Comparison of ENCODE assay signal across 1 cellular context in genomic region chr11:73748300-73748699, GRCh38.
A peak's percentile ranks its signal among the peaks of the same experiment; 100 is the strongest.
TF ChIP-seq lines count a peak whose summit lies in the region.

No MANE protein-coding gene starts in this region.

TF ChIP-seq in HepG2, 621 proteins besides CTCF, POLR2A, EP300 and RAD21 (continued from another document and continues in another):
- TF ChIP-seq PAXIP1 (CRISPR knock-in tag; conservative IDR thresholded peaks at IDR 0.05) (peak; percentile 71), ZNF660 (CRISPR knock-in tag; IDR thresholded peaks at IDR 0.05; ENCODE audit: borderline replicate concordance, low read depth) (no peak), TIGD3 (CRISPR knock-in tag; IDR thresholded peaks at IDR 0.05; ENCODE audit: borderline replicate concordance) (no peak), FOXA3 (CRISPR knock-in tag; IDR thresholded peaks at IDR 0.05) (0 out of 2 replicates have a peak, but pooled peaks have one; percentile 27), RNF2 (conservative IDR thresholded peaks at IDR 0.05; ENCODE audit: low read depth) (no peak), GATAD2A (CRISPR knock-in tag; IDR thresholded peaks at IDR 0.05) (0 out of 2 replicates have a peak, but pooled peaks have one; percentile 7), ZBTB10 (CRISPR knock-in tag; IDR thresholded peaks at IDR 0.05; ENCODE audit: borderline replicate concordance) (no peak), ZBTB25 (CRISPR knock-in tag; IDR thresholded peaks at IDR 0.05) (no peak), ZNF879 (CRISPR knock-in tag; IDR thresholded peaks at IDR 0.05) (no peak), ZNF737 (CRISPR knock-in tag; IDR thresholded peaks at IDR 0.05; ENCODE audit: borderline replicate concordance) (no peak), RERE (CRISPR knock-in tag; IDR thresholded peaks at IDR 0.05; ENCODE audit: low read depth) (no peak), SOX13 (IDR thresholded peaks at IDR 0.05) (no peak), SOX13 (CRISPR knock-in tag; conservative IDR thresholded peaks at IDR 0.05 in 1 of 2, IDR thresholded peaks at IDR 0.05 in 1 of 2) (peak in 1 of 2 experiments; percentile 67; a peak in 2 of 4 replicates), ZBTB44 (CRISPR knock-in tag; IDR thresholded peaks at IDR 0.05) (no peak), ZNF703 (CRISPR knock-in tag; IDR thresholded peaks at IDR 0.05; ENCODE audit: borderline replicate concordance) (no peak), ATF2 (CRISPR knock-in tag; IDR thresholded peaks at IDR 0.05) (peak; percentile 29; the same call in 1 of the 2 replicates), HDAC2 (CRISPR knock-in tag; IDR thresholded peaks at IDR 0.05) (peak; percentile 32; the same call in 1 of the 2 replicates), ZNF496 (CRISPR knock-in tag; IDR thresholded peaks at IDR 0.05; ENCODE audit: insufficient replicate concordance) (no peak), BCL6 (CRISPR knock-in tag; IDR thresholded peaks at IDR 0.05) (peak; percentile 49), TFDP2 (CRISPR knock-in tag; IDR thresholded peaks at IDR 0.05) (no peak), SMARCE1 (IDR thresholded peaks at IDR 0.05; ENCODE audit: borderline replicate concordance) (no peak), CREM (IDR thresholded peaks at IDR 0.05) (0 out of 2 replicates have a peak, but pooled peaks have one; percentile 44), CREM (CRISPR knock-in tag; IDR thresholded peaks at IDR 0.05) (no peak), RBM22 (optimal IDR thresholded peaks at IDR 0.05; ENCODE audit: low read length) (peak; percentile 51), TEAD3 (CRISPR knock-in tag; optimal IDR thresholded peaks at IDR 0.05; ENCODE audit: borderline replicate concordance) (peak; percentile 75), ZBTB3 (CRISPR knock-in tag; IDR thresholded peaks at IDR 0.05; ENCODE audit: borderline replicate concordance, low read depth) (0 out of 2 replicates have a peak, but pooled peaks have one; percentile 19), ZNF503 (CRISPR knock-in tag; IDR thresholded peaks at IDR 0.05) (no peak), ELF3 (CRISPR knock-in tag; IDR thresholded peaks at IDR 0.05) (peak; percentile 34; the same call in 1 of the 2 replicates), ZNF292 (CRISPR knock-in tag; IDR thresholded peaks at IDR 0.05; ENCODE audit: borderline replicate concordance, low read depth) (no peak), ZNF644 (CRISPR knock-in tag; IDR thresholded peaks at IDR 0.05; ENCODE audit: low read depth) (0 out of 2 replicates have a peak, but pooled peaks have one; percentile 35), NFATC3 (CRISPR knock-in tag; IDR thresholded peaks at IDR 0.05) (no peak), CEBPG (CRISPR knock-in tag; IDR thresholded peaks at IDR 0.05) (0 out of 2 replicates have a peak, but pooled peaks have one; percentile 3), RFXANK (CRISPR knock-in tag; IDR thresholded peaks at IDR 0.05) (no peak), SOX5 (CRISPR knock-in tag; IDR thresholded peaks at IDR 0.05; ENCODE audit: borderline replicate concordance) (peak; percentile 22; the same call in 1 of the 2 replicates)
